Comparison of ENCODE assay signal across 14 cellular contexts in the genomic region with DNA sequence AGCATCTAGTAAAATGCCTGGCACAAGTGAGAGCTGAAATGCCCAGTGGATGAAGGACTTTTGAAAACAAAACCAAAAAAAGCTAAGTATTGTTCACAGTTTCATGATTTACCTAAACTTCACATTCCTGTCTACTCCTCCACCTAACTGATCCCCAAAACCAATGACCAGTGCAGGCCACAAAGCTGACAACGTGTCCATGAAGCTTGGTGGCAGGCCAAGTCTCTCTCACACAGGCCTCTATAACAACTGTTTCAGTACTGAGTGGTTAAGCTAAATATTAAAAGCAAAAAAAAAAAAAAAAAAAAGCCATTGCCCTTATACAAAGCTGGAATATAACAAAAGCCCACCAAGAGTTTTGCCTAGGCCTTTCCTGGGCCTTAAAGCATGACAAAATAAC. TPM values are rescaled to one million over a fixed set of nuclear protein-coding genes. Genes with fewer than 3 reads are reported as not detected.
DNase-seq lines count a peak whose midpoint lies in the region; ATAC-seq, FAIRE-seq and TF ChIP-seq lines count a peak whose summit lies in the region.
"Had no signal": no experiment of that assay in that cellular context is flagged by ENCODE, and none has a peak within 500 bp of the region (broad histone marks: within the 10 kb centered on the region; RNA-seq: fewer than 3 reads in every experiment).

No MANE protein-coding gene starts in this region.

- H3K27me3 Mint-ChIP-seq in CD4-positive, alpha-beta T cell: no peaks in the 10 kb centered on the region
- H3K27me3 Mint-ChIP-seq: activated CD8-positive, alpha-beta memory T cell treated with anti-CD3 and anti-CD28 coated beads, Interleukin-2, amount 10 ng/mL, durations not matched to agents 7 days and 5 days; progenitor cell of endocrine pancreas had no signal

- H3K4me1 ChIP-seq in GM23248 (ENCODE audit: insufficient read depth) (peaks cover 57% of the 10 kb centered on the region), GM12878 (ENCODE audit: control insufficient read depth, insufficient read depth, low read length) (peaks cover 56% of the 10 kb centered on the region), prostate gland (replicated peaks) (peaks cover 25% of the 10 kb centered on the region)

- CTCF ChIA-PET in CD4-positive, alpha-beta T cell (lab: Charles Lee): interaction anchor here (0.6 to 2.8 kb wide), 5 partner anchors 13 to 1072 kb away, joined by 3 to 9 read pairs (median 3); no protein-coding TSS in a partner anchor
- CTCF ChIA-PET in GM12878 (lab: Yijun Ruan, JAX): interaction anchor here (1.0 to 3.0 kb wide), 10 partner anchors 9 to 113 kb away, joined by 3 to 8 read pairs (median 4); no protein-coding TSS in a partner anchor

- peaks cover 22% of the 10 kb centered on the region; the same call in 1 of the 2 replicates for H3F3A ChIP-seq in GM23248 (ENCODE audit: insufficient read depth)

- H3K36me3 Mint-ChIP-seq in CD4-positive, alpha-beta T cell (ENCODE audit: low read depth): peaks cover 27% of the 10 kb centered on the region

- BruUV-seq in GM12878 (replicated peaks; lab: Mats Ljungman, UMichigan): no TSS peak

- no peaks in the 10 kb centered on the region for H3K9me3 Mint-ChIP-seq in CD4-positive, alpha-beta T cell

- no peak overlapping the region for H3K27ac ChIP-seq in CD4-positive, alpha-beta T cell (ENCODE audit: low read depth, low read length)
- peak overlapping the region; percentile 64 for H3K27ac ChIP-seq in GM23248
- H3K27ac ChIP-seq in GM12878 (ENCODE audit: control insufficient read depth, insufficient read depth): no peak overlapping the region
- peak overlapping the region; percentile 0 to 35 for H3K27ac ChIP-seq in prostate gland
- H3K27ac ChIP-seq: VCaP had no signal

- peak overlapping the region; percentile 58 for H3K9ac ChIP-seq in GM23248
- no peak overlapping the region for H3K9ac ChIP-seq in GM12878 (ENCODE audit: control insufficient read depth, insufficient read depth, low read length)

- in situ Hi-C loops in GM23248 (cut with MboI): no loop called here
- in situ Hi-C loops in GM12878 (cut with MboI): no loop called here

- H3K9me3 ChIP-seq in CD4-positive, alpha-beta T cell (ENCODE audit: control insufficient read depth, low read length): no peaks in the 10 kb centered on the region
- H3K9me3 ChIP-seq in GM23248 (ENCODE audit: low read depth) (no peaks in the 10 kb centered on the region), GM12878 (replicated peaks; ENCODE audit: control insufficient read depth, insufficient read depth, low read length) (no peaks in the 10 kb centered on the region), prostate gland (no peaks in the 10 kb centered on the region)
- H3K9me3 ChIP-seq: BE2C, mucosa of descending colon had no signal

- TF ChIP-seq CTCF in CD4-positive, alpha-beta T cell (IDR thresholded peaks at IDR 0.05): no peak
- TF ChIP-seq CTCF in GM12878 (IDR thresholded peaks at IDR 0.05 in 2 of 3, conservative IDR thresholded peaks at IDR 0.05 in 1 of 3; ENCODE audit: control insufficient read depth in 2 of 3, extremely low read depth in 1 of 3, insufficient read depth in 1 of 3, low read depth in 3 of 3, low read length in 3 of 3) (no peak), prostate gland (IDR thresholded peaks at IDR 0.05) (no peak)

- peaks cover 97% of the 10 kb centered on the region for H3K4me1 Mint-ChIP-seq in CD4-positive, alpha-beta T cell (ENCODE audit: low read depth)

- TF ChIP-seq POLR2A in GM12878 (IDR thresholded peaks at IDR 0.05; ENCODE audit: low read depth, low read length) (no peak), prostate gland (IDR thresholded peaks at IDR 0.05) (no peak)

- no peak for TF ChIP-seq EP300 in GM12878 (IDR thresholded peaks at IDR 0.05; ENCODE audit: borderline replicate concordance in 1 of 2, control insufficient read depth in 1 of 2, low read depth in 2 of 2, low read length in 2 of 2)

- SMC1A ChIA-PET in GM12878 (lab: Charles Lee; ENCODE audit: uncharacterized antibody, unreplicated experiment): interaction anchor here (0.6 to 2.7 kb wide), 23 partner anchors 9 to 114 kb away, joined by 3 to 17 read pairs (median 4); no protein-coding TSS in a partner anchor

- 10 to 15% methylated on average over 1 of the region's 1 CpG for WGBS in GM23248 (ENCODE audit: low coverage in 1 of 2, low lambda C conversion rate in 2 of 2, missing lambda C conversion rate in 2 of 2), 2 experiments
- 24% methylated on average over 1 of the region's 1 CpG for WGBS in GM12878 (ENCODE audit: insufficient coverage, insufficient replicate concordance, low lambda C conversion rate, missing lambda C conversion rate)
- WGBS in prostate gland: 21% methylated on average over 1 of the region's 1 CpG

- H3K27me3 ChIP-seq in CD4-positive, alpha-beta T cell (ENCODE audit: control insufficient read depth, insufficient read depth, low read length): no peaks in the 10 kb centered on the region
- no peaks in the 10 kb centered on the region for H3K27me3 ChIP-seq in GM23248 (replicated peaks; ENCODE audit: insufficient read depth)
- H3K27me3 ChIP-seq in GM12878 (replicated peaks in 1 of 2; ENCODE audit: control insufficient read depth in 2 of 2, insufficient read depth in 2 of 2, low read length in 1 of 2): no peaks in the 10 kb centered on the region
- H3K27me3 ChIP-seq in prostate gland (replicated peaks; ENCODE audit: insufficient read depth): no peaks in the 10 kb centered on the region
- H3K27me3 ChIP-seq: BE2C had no signal

- no peak for ATAC-seq in CD4-positive, alpha-beta T cell (ENCODE audit: poor library complexity)
- peak; percentile 28; the same call in 2 of the 3 replicates for ATAC-seq in GM12878
- no peak for ATAC-seq in GM21529 (IDR thresholded peaks at IDR 0.05; ENCODE audit: unreplicated experiment)
- ATAC-seq: activated CD8-positive, alpha-beta memory T cell treated with anti-CD3 and anti-CD28 coated beads, Interleukin-2, amount 10 ng/mL, durations not matched to agents 7 days and 5 days; mucosa of descending colon had no signal

- intact Hi-C loops in CD4-positive, alpha-beta T cell (cut with DNase I, micrococcal nuclease): loop anchor here in 1 of 2 experiments (5.0 kb wide), 1 partner anchor 37 kb away; the partner anchor contains the start of gene STK24
- intact Hi-C loops in GM12878 (cut with micrococcal nuclease; ENCODE audit: unreplicated experiment) (no loop called here), prostate gland (cut with DNase I) (loop anchor here (5.0 kb wide), 1 partner anchor 37 kb away; the partner anchor contains the start of gene STK24)

- H3K36me3 ChIP-seq in GM23248 (ENCODE audit: low read depth) (no peaks in the 10 kb centered on the region), GM12878 (ENCODE audit: control insufficient read depth in 2 of 2, insufficient read depth in 2 of 2, low read length in 1 of 2) (peaks cover 8 to 13% of the 10 kb centered on the region in 2 experiments; a peak in 3 of 4 replicates), prostate gland (no peaks in the 10 kb centered on the region)
- H3K36me3 ChIP-seq: BE2C had no signal

- DNase-seq in CD4-positive, alpha-beta T cell: no peak
- DNase-seq in GM23248 (peak; percentile 55), GM12878 (ENCODE audit: low read depth, low spot score) (no peak), prostate gland (ENCODE audit: low spot score) (no peak), putamen (ENCODE audit: low spot score) (no peak), DMS79 treated with DMSO at 0.1 percent for 48 hours (lab: John Stamatoyannopoulos, UW) (no peak), NCI-H2196 treated with DMSO at 0.1 percent for 48 hours (lab: John Stamatoyannopoulos, UW; ENCODE audit: unreplicated experiment) (no peak)
- DNase-seq: activated CD8-positive, alpha-beta memory T cell treated with anti-CD3 and anti-CD28 coated beads, Interleukin-2, amount 10 ng/mL, durations not matched to agents 7 days and 5 days; BE2C; mucosa of descending colon; stimulated activated CD4-positive, alpha-beta T cell treated with anti-CD3 and anti-CD28 coated beads, Interleukin-2, amount 100 ng/mL, for 24 hours had no signal

- peaks cover 100% of the 10 kb centered on the region for H3K79me2 ChIP-seq in GM23248 (ENCODE audit: insufficient read depth)
- H3K79me2 ChIP-seq in GM12878 (ENCODE audit: control insufficient read depth, insufficient read depth, low read length): peaks cover 96% of the 10 kb centered on the region

- no peaks in the 10 kb centered on the region for H3K9me2 ChIP-seq in GM23248 (ENCODE audit: insufficient read depth)

- no peak overlapping the region for H2AFZ ChIP-seq in GM23248
- no peak overlapping the region for H2AFZ ChIP-seq in GM12878 (ENCODE audit: control insufficient read depth, low read depth, low read length)

- peak overlapping the region; percentile 58 for H3K4me3 Mint-ChIP-seq in CD4-positive, alpha-beta T cell
- H3K4me3 Mint-ChIP-seq: activated CD8-positive, alpha-beta memory T cell treated with anti-CD3 and anti-CD28 coated beads, Interleukin-2, amount 10 ng/mL, durations not matched to agents 7 days and 5 days had no signal

- peak overlapping the region; percentile 71 for H3K4me2 ChIP-seq in GM23248 (ENCODE audit: unreplicated experiment)
- no peak overlapping the region for H3K4me2 ChIP-seq in GM12878 (ENCODE audit: control insufficient read depth, insufficient read depth)

- peak overlapping the region; percentile 14; the same call in 1 of the 2 replicates for H3K4me3 ChIP-seq in GM23248
- H3K4me3 ChIP-seq in GM12878: no peak overlapping the region
- H3K4me3 ChIP-seq in prostate gland: no peak overlapping the region
- H3K4me3 ChIP-seq: mucosa of descending colon had no signal

- H4K20me1 ChIP-seq in GM23248 (ENCODE audit: insufficient read depth): 0 out of 2 replicates have a peak, but pooled peaks cover 2% of the 10 kb centered on the region
- peaks cover 9% of the 10 kb centered on the region for H4K20me1 ChIP-seq in GM12878 (ENCODE audit: control insufficient read depth, insufficient read depth)

- TF ChIP-seq RAD21 in GM12878 (IDR thresholded peaks at IDR 0.05; ENCODE audit: insufficient read depth, low read depth, low read length): no peak

- POLR2A ChIA-PET in CD4-positive, alpha-beta T cell (lab: Charles Lee): interaction anchor here (1.1 to 4.7 kb wide), 4 partner anchors 23 to 32 kb away, joined by 3 to 20 read pairs (median 6); no protein-coding TSS in a partner anchor
- POLR2A ChIA-PET in GM12878 (lab: Charles Lee): interaction anchor here (0.5 to 2.2 kb wide), 11 partner anchors 9 to 168 kb away, joined by 3 to 11 read pairs (median 3); no protein-coding TSS in a partner anchor

- RAD21 ChIA-PET in GM12878 (lab: Charles Lee; ENCODE audit: unreplicated experiment): interaction anchor here (0.6 to 2.6 kb wide), 13 partner anchors 9 to 134 kb away, joined by 3 to 9 read pairs (median 4); no protein-coding TSS in a partner anchor

- H3K27ac Mint-ChIP-seq in CD4-positive, alpha-beta T cell: peak overlapping the region; percentile 63
- H3K27ac Mint-ChIP-seq: activated CD8-positive, alpha-beta memory T cell treated with anti-CD3 and anti-CD28 coated beads, Interleukin-2, amount 10 ng/mL, durations not matched to agents 7 days and 5 days had no signal

- FAIRE-seq in GM12878 (lab: Jason Lieb, UNC): no peak

RNA-seq across cellular contexts. Expression of gene STK24, which starts 36.4 kb away (rescaled TPM):
- total RNA-seq in CD4-positive, alpha-beta T cell: 10 to 100 TPM; 82.3 to 85.2 TPM
- 56.7 and 72.4 TPM in 2 replicates for total RNA-seq in GM23248 (2014; rRNA removed; shearing (Covaris generic))
- polyA plus RNA-seq in GM23248 (2016; fragmentation: Nextera tagmentation; extraction: Ambion mirVana) (10.8 and 11.1 TPM in 2 replicates), GM12878 (2011; rRNA removed) (56.7 and 70.4 TPM in 2 replicates), GM12878 (2014; fragmentation: Illumina TruSeq; extraction: Trizol) (115 and 132 TPM in 2 replicates), GM12878 (2014; fragmentation: Nextera tagmentation; extraction: Ambion mirVana) (10 to 100 TPM in 1 of 2 experiments, 1 to 10 TPM in 1; 9.9 to 19.1 TPM), GM12878 (2014; rRNA removed) (49.5 and 53.6 TPM in 2 replicates), GM12878 (2016; fragmentation: Nextera tagmentation; extraction: Ambion mirVana) (1 to 10 TPM; 7.5 to 8.2 TPM)
- total RNA-seq in GM12878 (2013; cell fraction: nucleolus; rRNA removed): 91.0 and 96.5 TPM in 2 replicates
- total RNA-seq in GM12878 (2014; rRNA removed) (52.2 and 61.7 TPM in 2 replicates), GM12878 (2014; rRNA removed; fragmentation: Illumina TruSeq; extraction: Trizol) (66.3 and 68.6 TPM in 2 replicates), GM12878 (2021) (87.0 and 88.1 TPM in 2 replicates), prostate gland (100 to 1,000 TPM in 1 of 2 donors, 10 to 100 TPM in 1; 80.5 to 187 TPM)
- polyA plus RNA-seq in GM12878 (2011; ENCODE audit: low read depth): 66.2 TPM
- 43.2 and 61.8 TPM in 2 replicates for polyA plus RNA-seq in GM12878 (2011; cell fraction: cytosol; rRNA removed)
- 59.5 and 64.2 TPM in 2 replicates for polyA plus RNA-seq in GM12878 (2011; cell fraction: nucleus; rRNA removed)
- polyA plus RNA-seq in GM12878 (2012): 87.5 and 98.1 TPM in 2 replicates
- polyA minus RNA-seq in GM12878 (2011; rRNA and poly(A)+ RNA removed): 30.6 and 38.6 TPM in 2 replicates
- 15.6 and 23.4 TPM in 2 replicates for polyA minus RNA-seq in GM12878 (2011; cell fraction: cytosol; rRNA and poly(A)+ RNA removed)
- 29.5 and 49.8 TPM in 2 replicates for polyA minus RNA-seq in GM12878 (2011; cell fraction: nucleus; rRNA and poly(A)+ RNA removed)

Comparison
In these comparisons a context has a peak if more than half of its experiments do, and no peak if none do; other contexts are left out.
1. H3K27ac ChIP-seq: peak in GM23248 (single experiment) and prostate gland (2 of 2); none in CD4-positive, alpha-beta T cell (single experiment) and GM12878 (single experiment).